In genomic region chr10:104321226-104321625, GRCh38 we compare ENCODE assay signal across 14 cellular contexts. TPM values are rescaled to one million over a fixed set of nuclear protein-coding genes. Genes with fewer than 3 reads are reported as not detected.
DNase-seq lines count a peak whose midpoint lies in the region; ATAC-seq and TF ChIP-seq lines count a peak whose summit lies in the region.
"Had no signal": no experiment of that assay in that cellular context is flagged by ENCODE, and none has a peak within 500 bp of the region (broad histone marks: within the 10 kb centered on the region; RNA-seq: fewer than 3 reads in every experiment).

No MANE protein-coding gene starts in this region.

- no peaks in the 10 kb centered on the region for H3K27me3 ChIP-seq in CD4-positive, alpha-beta memory T cell (ENCODE audit: insufficient read depth, low read length)
- H3K27me3 ChIP-seq in cardiac muscle cell (no peaks in the 10 kb centered on the region), osteoblast (ENCODE audit: insufficient read depth, low read length) (no peaks in the 10 kb centered on the region)
- H3K27me3 ChIP-seq: dorsolateral prefrontal cortex had no signal

- peaks cover 82% of the 10 kb centered on the region for H3K79me2 ChIP-seq in OCI-LY7 (ENCODE audit: insufficient read depth, low read depth, low read length)
- peaks cover 99% of the 10 kb centered on the region for H3K79me2 ChIP-seq in osteoblast (ENCODE audit: insufficient read depth, low read length)

- peak overlapping the region in 6 of 7 donors; percentile 48 to 97 (median 95) for H3K27ac Mint-ChIP-seq in CD4-positive, alpha-beta memory T cell

- peaks cover 0 to 20% of the 10 kb centered on the region in 2 donors for H3K36me3 Mint-ChIP-seq in CD4-positive, alpha-beta memory T cell

- no peak overlapping the region for H2AFZ ChIP-seq in OCI-LY7 (ENCODE audit: low read length)
- H2AFZ ChIP-seq in osteoblast (ENCODE audit: low read length), result no peak overlapping the region

- H3K27me3 Mint-ChIP-seq in CD4-positive, alpha-beta memory T cell, result no peaks in the 10 kb centered on the region

- H3K36me3 ChIP-seq in CD4-positive, alpha-beta memory T cell (ENCODE audit: insufficient read depth, low read length), result peaks cover 2% of the 10 kb centered on the region
- no peaks in the 10 kb centered on the region for H3K36me3 ChIP-seq in OCI-LY7 (ENCODE audit: insufficient read depth, low read length)
- H3K36me3 ChIP-seq in cardiac muscle cell, result no peaks in the 10 kb centered on the region
- H3K36me3 ChIP-seq in osteoblast (ENCODE audit: insufficient read depth, low read length), result peaks cover 48% of the 10 kb centered on the region

- no peak overlapping the region for H3K27ac ChIP-seq in CD4-positive, alpha-beta memory T cell (ENCODE audit: low read depth, low read length)
- H3K27ac ChIP-seq in OCI-LY7 (ENCODE audit: low read depth, low read length, poor library complexity, severe bottlenecking) (peak overlapping the region; percentile 70), cardiac muscle cell (peak overlapping the region; percentile 39), osteoblast (ENCODE audit: low read depth, low read length) (peak overlapping the region; percentile 69)
- H3K27ac ChIP-seq: dorsolateral prefrontal cortex had no signal

- H3K4me1 ChIP-seq in CD4-positive, alpha-beta memory T cell (ENCODE audit: insufficient read depth, low read length), result peaks cover 72% of the 10 kb centered on the region
- H3K4me1 ChIP-seq in OCI-LY7 (ENCODE audit: insufficient read depth, low read length, poor library complexity, severe bottlenecking) (peaks cover 80% of the 10 kb centered on the region), cardiac muscle cell (ENCODE audit: low read depth) (peaks cover 20% of the 10 kb centered on the region), osteoblast (ENCODE audit: insufficient read depth, low read length) (peaks cover 72% of the 10 kb centered on the region)

- no peak overlapping the region for H3K4me3 ChIP-seq in CD4-positive, alpha-beta memory T cell (ENCODE audit: low read length in 2 of 2)
- no peak overlapping the region for H3K4me3 ChIP-seq in OCI-LY7 (ENCODE audit: low read depth, low read length, poor library complexity, severe bottlenecking)
- H3K4me3 ChIP-seq in cardiac muscle cell, result no peak overlapping the region
- no peak overlapping the region for H3K4me3 ChIP-seq in osteoblast (ENCODE audit: insufficient read depth, low read length)
- H3K4me3 ChIP-seq: dorsolateral prefrontal cortex had no signal

- peaks cover 56 to 93% (median 81%) of the 10 kb centered on the region in 4 donors for H3K4me1 Mint-ChIP-seq in CD4-positive, alpha-beta memory T cell

- intact Hi-C loops in CD4-positive, alpha-beta memory T cell (cut with micrococcal nuclease), result loop anchor here (10.0 kb wide), 1 partner anchor 406 kb away; the partner anchor contains the start of gene STN1
- intact Hi-C loops in OCI-LY7 (cut with micrococcal nuclease; ENCODE audit: unreplicated experiment), result no loop called here

- TF ChIP-seq CTCF in OCI-LY7 (conservative IDR thresholded peaks at IDR 0.05; ENCODE audit: low read length) (no peak), cardiac muscle cell (IDR thresholded peaks at IDR 0.05; ENCODE audit: low read depth, low read length) (no peak), osteoblast (IDR thresholded peaks at IDR 0.05; ENCODE audit: extremely low read depth, low read depth, low read length) (no peak)

- H3K4me2 ChIP-seq in OCI-LY7 (ENCODE audit: low read length) (peak overlapping the region; percentile 67), osteoblast (ENCODE audit: insufficient read depth, low read length) (no peak overlapping the region)

- DNase-seq in CD4-positive, alpha-beta memory T cell, result no peak
- DNase-seq in OCI-LY7 (ENCODE audit: low spot score) (no peak), cardiac muscle cell (ENCODE audit: low read depth in 1 of 2, low spot score in 1 of 2) (no peak), osteoblast (ENCODE audit: insufficient read length, low spot score, missing footprints) (no peak), Kasumi-1 (lab: John Stamatoyannopoulos, UW) (no peak)
- DNase-seq: activated CD8-positive, alpha-beta memory T cell treated with anti-CD3 and anti-CD28 coated beads, Interleukin-2, amount 50 U/mL, for 48 hours; dorsolateral prefrontal cortex; NCI-H1417; NCI-H510A; nephron progenitor cell had no signal

- BruUV-seq in OCI-LY7 (replicated peaks; lab: Mats Ljungman, UMichigan), result no TSS peak

- ATAC-seq in GM21528 (IDR thresholded peaks at IDR 0.05; ENCODE audit: low FRiP score, unreplicated experiment) (no peak), GM19324 (IDR thresholded peaks at IDR 0.05; ENCODE audit: low FRiP score, unreplicated experiment) (no peak), HG03439 (IDR thresholded peaks at IDR 0.05; ENCODE audit: unreplicated experiment) (no peak)

- H3K4me3 Mint-ChIP-seq in CD4-positive, alpha-beta memory T cell, result peak overlapping the region in 5 of 8 donors; percentile 72 to 86 (median 83)
- H3K4me3 Mint-ChIP-seq: nephron progenitor cell had no signal

- peaks cover 29% of the 10 kb centered on the region for H4K20me1 ChIP-seq in OCI-LY7 (ENCODE audit: insufficient read depth, low read length)
- peaks cover 59% of the 10 kb centered on the region for H4K20me1 ChIP-seq in osteoblast (ENCODE audit: insufficient read depth, low read length)

- no peaks in the 10 kb centered on the region for H3K9me3 ChIP-seq in CD4-positive, alpha-beta memory T cell (ENCODE audit: control insufficient read depth in 1 of 2, low read length in 2 of 2)
- no peaks in the 10 kb centered on the region for H3K9me3 ChIP-seq in OCI-LY7 (ENCODE audit: low read length)
- no peaks in the 10 kb centered on the region for H3K9me3 ChIP-seq in cardiac muscle cell (ENCODE audit: low read depth)
- no peaks in the 10 kb centered on the region for H3K9me3 ChIP-seq in osteoblast (ENCODE audit: low read depth, low read length)

- POLR2A ChIA-PET in CD4-positive, alpha-beta memory T cell (lab: Charles Lee; ENCODE audit: partially characterized antibody), result interaction anchor here (1.0 to 11.4 kb wide), 7 partner anchors 9 to 32 kb away, joined by 3 to 179 read pairs (median 7); partner anchors contain the start of genes CFAP58 and ITPRIP
- POLR2A ChIA-PET in OCI-LY7 (lab: Charles Lee), result interaction anchor here (0.8 to 3.5 kb wide), 12 partner anchors 9 to 160 kb away, joined by 3 to 22 read pairs (median 4); partner anchors contain the start of gene ITPRIP

- H3K9me3 Mint-ChIP-seq in CD4-positive, alpha-beta memory T cell, result peaks cover 0 to 3% (median 0%) of the 10 kb centered on the region in 8 donors
- H3K9me3 Mint-ChIP-seq: IgD-negative memory B cell, nephron progenitor cell had no signal

- CTCF ChIA-PET in CD4-positive, alpha-beta memory T cell (lab: Charles Lee; ENCODE audit: partially characterized antibody), result interaction anchor here (0.8 to 5.6 kb wide), 12 partner anchors 10 to 47 kb away, joined by 3 to 62 read pairs (median 8); partner anchors contain the start of genes CFAP58 and ITPRIP
- CTCF ChIA-PET in OCI-LY7 (lab: Charles Lee; ENCODE audit: unreplicated experiment), result interaction anchor here (0.8 to 1.9 kb wide), 2 partner anchors 14 to 17 kb away, joined by 4 to 8 read pairs; partner anchors contain the start of gene ITPRIP

- H3K9me2 ChIP-seq in OCI-LY7 (ENCODE audit: insufficient read depth, low read length), result no peaks in the 10 kb centered on the region

RNA-seq across cellular contexts. Expression of gene ITPRIP, which starts 17.0 kb away (rescaled TPM):
- total RNA-seq in CD4-positive, alpha-beta memory T cell, result 10 to 100 TPM; 15.6 to 15.7 TPM
- 10 to 100 TPM; 10.3 to 12.8 TPM for polyA plus RNA-seq in CD4-positive, alpha-beta memory T cell
- total RNA-seq in OCI-LY7 (2014; rRNA removed; shearing (Covaris generic)), result 3.3 and 6.0 TPM in 2 replicates
- total RNA-seq in OCI-LY7 (2022) (18.0 and 19.6 TPM in 2 replicates), cardiac muscle cell (12.7 and 19.0 TPM in 2 replicates), osteoblast (14.8 and 16.5 TPM in 2 replicates)
- polyA plus RNA-seq in cardiac muscle cell, result 20.1 and 23.3 TPM in 2 replicates

RNA-seq across cellular contexts. Expression of gene CFAP58, which starts 32.4 kb away (rescaled TPM):
- not detected for total RNA-seq in CD4-positive, alpha-beta memory T cell
- polyA plus RNA-seq in CD4-positive, alpha-beta memory T cell, result not detected
- 0.09 and 0.36 TPM in 2 replicates for total RNA-seq in OCI-LY7 (2014; rRNA removed; shearing (Covaris generic))
- 1.5 and 2.0 TPM in 2 replicates for total RNA-seq in OCI-LY7 (2022)
- total RNA-seq in cardiac muscle cell, result 0.99 and 1.9 TPM in 2 replicates
- 1.1 and 1.4 TPM in 2 replicates for polyA plus RNA-seq in cardiac muscle cell
- 0.36 and 0.59 TPM in 2 replicates for total RNA-seq in osteoblast
- polyA plus RNA-seq: IgD-negative memory B cell had no signal

RNA-seq across cellular contexts. Expression of gene GSTO2, which starts 52.2 kb away (rescaled TPM):
- 1 to 10 TPM; 1.6 to 2.3 TPM for total RNA-seq in CD4-positive, alpha-beta memory T cell
- polyA plus RNA-seq in CD4-positive, alpha-beta memory T cell, result 1 to 10 TPM in 1 of 2 donors, under 1 TPM in 1; 0.94 to 1.2 TPM
- 1.6 and 8.2 TPM in 2 replicates for total RNA-seq in OCI-LY7 (2014; rRNA removed; shearing (Covaris generic))
- 1.6 and 2.2 TPM in 2 replicates for total RNA-seq in OCI-LY7 (2022)
- 1.7 and 2.2 TPM in 2 replicates for total RNA-seq in cardiac muscle cell
- 3.0 and 5.1 TPM in 2 replicates for polyA plus RNA-seq in cardiac muscle cell
- 1.8 and 2.2 TPM in 2 replicates for total RNA-seq in osteoblast
